18 cellular contexts compared by ENCODE assay signal in the genomic region with DNA sequence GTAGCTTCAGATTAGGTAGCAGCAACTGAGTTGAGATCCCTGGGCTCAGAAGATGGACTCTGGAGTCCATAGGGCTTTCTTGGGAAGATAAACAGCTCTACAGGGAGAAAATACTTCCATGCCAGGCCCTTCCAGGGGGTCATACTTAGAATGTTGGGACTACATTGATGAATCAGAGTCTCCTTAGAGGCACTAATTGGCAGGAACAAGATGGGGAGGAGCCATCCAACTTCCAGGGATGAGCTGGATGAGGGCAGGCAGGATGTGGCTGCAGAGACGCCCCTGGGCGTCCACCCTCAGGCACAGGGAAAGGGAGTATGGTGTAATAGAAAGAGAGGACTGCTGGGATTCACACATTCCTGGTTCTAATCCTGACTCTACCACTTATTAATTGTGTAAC.
DNase-seq lines count a peak whose midpoint lies in the region; ATAC-seq and TF ChIP-seq lines count a peak whose summit lies in the region.
"Had no signal": no experiment of that assay in that cellular context is flagged by ENCODE, and none has a peak within 500 bp of the region (broad histone marks: within the 10 kb centered on the region; RNA-seq: fewer than 3 reads in every experiment).

No MANE protein-coding gene starts in this region.

- DNase-seq in MCF 10A (ENCODE audit: unreplicated experiment), result peak; percentile 48
- DNase-seq in breast epithelium (ENCODE audit: low spot score in 2 of 2), result no peak
- DNase-seq in amniotic epithelial cell (ENCODE audit: low read depth), result peak; percentile 19
- peak; percentile 40 for DNase-seq in glomerular visceral epithelial cell (ENCODE audit: extremely low spot score)
- DNase-seq in uterus, result no peak
- no peak for DNase-seq in cerebellar nuclear complex (lab: John Stamatoyannopoulos, UW)
- DNase-seq in lower lobe of right lung, result no peak
- DNase-seq in activated CD4-positive, alpha-beta T cell treated with anti-CD3 and anti-CD28 coated beads, Interleukin-2, amount 50 U/mL, for 48 hours, result no peak
- DNase-seq: CD4-positive, alpha-beta memory T cell; cortex of kidney; NCI-H2029; NCI-H524; posterior cingulate gyrus had no signal

- H3K27ac ChIP-seq in breast epithelium (no peak overlapping the region), uterus (peak overlapping the region; percentile 49 to 59), lower lobe of right lung (no peak overlapping the region)
- H3K27ac ChIP-seq: 22Rv1, epithelial cell of prostate had no signal

- H3K4me1 Mint-ChIP-seq in MCF 10A (ENCODE audit: insufficient read depth, unreplicated experiment), result peaks cover 19% of the 10 kb centered on the region
- H3K4me1 Mint-ChIP-seq: CD4-positive, alpha-beta memory T cell had no signal

- no peaks in the 10 kb centered on the region for H3K27me3 ChIP-seq in breast epithelium
- no peaks in the 10 kb centered on the region for H3K27me3 ChIP-seq in uterus
- no peaks in the 10 kb centered on the region for H3K27me3 ChIP-seq in lower lobe of right lung (ENCODE audit: low read depth)

- H3K36me3 Mint-ChIP-seq in MCF 10A (ENCODE audit: insufficient read depth, unreplicated experiment), result no peaks in the 10 kb centered on the region
- H3K36me3 Mint-ChIP-seq: CD4-positive, alpha-beta memory T cell had no signal

- H3K4me3 ChIP-seq in breast epithelium (no peak overlapping the region), uterus (no peak overlapping the region), lower lobe of right lung (no peak overlapping the region)
- H3K4me3 ChIP-seq: GM12878 had no signal

- intact Hi-C loops in MCF 10A (cut with micrococcal nuclease) (no loop called here), breast epithelium (cut with DNase I; ENCODE audit: low total_unique reads) (no loop called here), uterus (cut with DNase I; ENCODE audit: low total_unique reads) (no loop called here), lower lobe of right lung (cut with DNase I) (no loop called here)

- no peaks in the 10 kb centered on the region for H3K9me3 ChIP-seq in breast epithelium
- H3K9me3 ChIP-seq in uterus, result no peaks in the 10 kb centered on the region
- H3K9me3 ChIP-seq in lower lobe of right lung, result no peaks in the 10 kb centered on the region

- H3K4me1 ChIP-seq in breast epithelium (no peaks in the 10 kb centered on the region), uterus (no peaks in the 10 kb centered on the region), lower lobe of right lung (peaks cover 2% of the 10 kb centered on the region)

- H3K4me3 Mint-ChIP-seq in MCF 10A (ENCODE audit: unreplicated experiment), result no peak overlapping the region
- H3K4me3 Mint-ChIP-seq: activated T-helper 1 cell treated with anti-CD3 and anti-CD28 coated beads, Interleukin-12 subunit alpha, Interleukin-12 subunit beta, Interleukin-2, Interleukin-4 antibody, amounts not matched to agents 30 ng/mL and 10 ng/mL and 1 ng/mL, durations not matched to agents 14 hours and 24 hours and 36 hours; CD4-positive, alpha-beta memory T cell had no signal

- TF ChIP-seq POLR2A in breast epithelium (IDR thresholded peaks at IDR 0.05), result no peak
- no peak for TF ChIP-seq POLR2A in uterus (IDR thresholded peaks at IDR 0.05)

- TF ChIP-seq CTCF in MCF 10A (IDR thresholded peaks at IDR 0.05; ENCODE audit: unreplicated experiment) (no peak), breast epithelium (IDR thresholded peaks at IDR 0.05) (no peak), uterus (IDR thresholded peaks at IDR 0.05) (no peak), lower lobe of right lung (IDR thresholded peaks at IDR 0.05) (no peak)

- peaks cover 20% of the 10 kb centered on the region for H3K9me3 Mint-ChIP-seq in MCF 10A (ENCODE audit: unreplicated experiment)
- H3K9me3 Mint-ChIP-seq: activated T-helper 1 cell treated with anti-CD3 and anti-CD28 coated beads, Interleukin-12 subunit alpha, Interleukin-12 subunit beta, Interleukin-2, Interleukin-4 antibody, amounts not matched to agents 30 ng/mL and 10 ng/mL and 1 ng/mL, durations not matched to agents 14 hours and 24 hours and 36 hours had no signal

- H3K27me3 Mint-ChIP-seq in MCF 10A (ENCODE audit: insufficient read depth, unreplicated experiment), result no peaks in the 10 kb centered on the region

- H3K27ac Mint-ChIP-seq in MCF 10A (ENCODE audit: low read depth, unreplicated experiment), result no peak overlapping the region
- H3K27ac Mint-ChIP-seq: activated T-helper 1 cell treated with anti-CD3 and anti-CD28 coated beads, Interleukin-12 subunit alpha, Interleukin-12 subunit beta, Interleukin-2, Interleukin-4 antibody, amounts not matched to agents 30 ng/mL and 10 ng/mL and 1 ng/mL, durations not matched to agents 14 hours and 24 hours and 36 hours; CD4-positive, alpha-beta memory T cell had no signal

- no peaks in the 10 kb centered on the region for H3K36me3 ChIP-seq in breast epithelium
- no peaks in the 10 kb centered on the region for H3K36me3 ChIP-seq in uterus
- H3K36me3 ChIP-seq in lower lobe of right lung, result no peaks in the 10 kb centered on the region

- POLR2A ChIA-PET in MCF 10A (lab: Yijun Ruan, JAX), result interaction anchor here (0.6 to 0.7 kb wide), 3 partner anchors 75 to 138 kb away, joined by 3 read pairs; no protein-coding TSS in a partner anchor

- ATAC-seq in lower lobe of right lung, result no peak
- ATAC-seq: GM12878, left lobe of liver had no signal

- no TSS peak for BruUV-seq in MCF 10A (replicated peaks; lab: Mats Ljungman, UMichigan)

- CTCF ChIA-PET in MCF 10A (lab: Yijun Ruan, JAX), result interaction anchor here (0.5 to 3.1 kb wide), 4 partner anchors 31 to 1692 kb away, joined by 3 to 14 read pairs (median 5); no protein-coding TSS in a partner anchor

Comparison
In these comparisons a context has a peak if more than half of its experiments do, and no peak if none do; other contexts are left out.
1. DNase-seq: peak in MCF 10A (single experiment), amniotic epithelial cell (single experiment) and glomerular visceral epithelial cell (single experiment); none in breast epithelium (0 of 2), uterus (0 of 2), cerebellar nuclear complex (0 of 2), lower lobe of right lung (single experiment) and activated CD4-positive, alpha-beta T cell treated with anti-CD3 and anti-CD28 coated beads, Interleukin-2, amount 50 U/mL, for 48 hours (0 of 2).
2. H3K27ac ChIP-seq: peak in uterus (2 of 2); none in breast epithelium (0 of 2) and lower lobe of right lung (single experiment).